In genomic region chr5:122262107-122262506, GRCh38 we compare ENCODE assay signal across 22 cellular contexts. TPM values are rescaled to one million over a fixed set of nuclear protein-coding genes. Genes with fewer than 3 reads are reported as not detected.
DNase-seq lines count a peak whose midpoint lies in the region; ATAC-seq and TF ChIP-seq lines count a peak whose summit lies in the region.
"Had no signal": no experiment of that assay in that cellular context is flagged by ENCODE, and none has a peak within 500 bp of the region (broad histone marks: within the 10 kb centered on the region; RNA-seq: fewer than 3 reads in every experiment).

No MANE protein-coding gene starts in this region.

- dilution Hi-C loops in mammary epithelial cell (cut with HindIII; ENCODE audit: low sequenced_read_pairs): no loop called here

- H3K14ac ChIP-seq in mesenchymal stem cell (ENCODE audit: low read length in 2 of 2): no peak overlapping the region

- POLR2A ChIA-PET in AG04449 (lab: Yijun Ruan, JAX): interaction anchor here (0.7 kb wide), 1 partner anchor 40 kb away, joined by 5 read pairs; no protein-coding TSS in a partner anchor
- POLR2A ChIA-PET in T-cell (lab: Charles Lee): interaction anchor here in 1 of 2 donors (0.6 kb wide), 1 partner anchor 79 kb away, joined by 3 read pairs; no protein-coding TSS in a partner anchor

- no peak overlapping the region for H4K8ac ChIP-seq in mesenchymal stem cell (ENCODE audit: low read length)

- 80% methylated on average over 1 of the region's 1 CpG for WGBS in mammary epithelial cell (ENCODE audit: low coverage, missing lambda C conversion rate)
- WGBS in mesenchymal stem cell: 26% methylated on average over 1 of the region's 1 CpG

- no peak overlapping the region for H2BK120ac ChIP-seq in mesenchymal stem cell (ENCODE audit: low read depth, low read length)

- no peaks in the 10 kb centered on the region for H3K36me3 Mint-ChIP-seq in activated T-cell treated with anti-CD3 and anti-CD28 coated beads, Interleukin-2, amount 50 U/mL, for 24 hours (ENCODE audit: low read depth)
- no peaks in the 10 kb centered on the region for H3K36me3 Mint-ChIP-seq in T-cell
- H3K36me3 Mint-ChIP-seq: naive B cell had no signal

- no peak for TF ChIP-seq CTCF in AG04449 (IDR thresholded peaks at IDR 0.05; ENCODE audit: insufficient read depth, low read length, missing control alignments)
- no peak for TF ChIP-seq CTCF in mammary epithelial cell (conservative IDR thresholded peaks at IDR 0.05 in 1 of 2, IDR thresholded peaks at IDR 0.05 in 1 of 2; ENCODE audit: extremely low read depth in 1 of 2, insufficient read depth in 1 of 2, low read depth in 1 of 2, low read length in 2 of 2)

- intact Hi-C loops in mammary epithelial cell (cut with micrococcal nuclease): no loop called here

- no peak overlapping the region for H4K91ac ChIP-seq in mesenchymal stem cell (ENCODE audit: low read length)

- H3K4me3 Mint-ChIP-seq in activated T-cell treated with anti-CD3 and anti-CD28 coated beads, Interleukin-2, amount 50 U/mL, for 24 hours: no peak overlapping the region
- no peak overlapping the region for H3K4me3 Mint-ChIP-seq in T-cell
- H3K4me3 Mint-ChIP-seq: CD4-positive, alpha-beta T cell; endodermal cell; naive B cell had no signal

- H3K4me2 ChIP-seq in mammary epithelial cell (ENCODE audit: insufficient read depth, low read depth, low read length): no peak overlapping the region
- H3K4me2 ChIP-seq in mesenchymal stem cell (ENCODE audit: low read length, poor library complexity, severe bottlenecking): no peak overlapping the region
- H3K4me2 ChIP-seq: A549 had no signal

- H3K9me3 ChIP-seq in mammary epithelial cell (replicated peaks; ENCODE audit: insufficient read depth, low read length) (no peaks in the 10 kb centered on the region), mesenchymal stem cell (ENCODE audit: control insufficient read depth, low read length) (peaks cover 10% of the 10 kb centered on the region)

- H3K79me1 ChIP-seq in mesenchymal stem cell (replicated peaks; ENCODE audit: low read length, poor library complexity, severe bottlenecking): no peaks in the 10 kb centered on the region

- H3K4me3 ChIP-seq in AG04449 (ENCODE audit: low read depth, low read length) (no peak overlapping the region), mammary epithelial cell (replicated peaks in 1 of 3; ENCODE audit: insufficient read depth in 1 of 3, low read depth in 2 of 3, low read length in 3 of 3) (no peak overlapping the region), mesenchymal stem cell (ENCODE audit: insufficient read depth in 1 of 2, low read depth in 1 of 2, low read length in 2 of 2) (no peak overlapping the region)
- H3K4me3 ChIP-seq: A549, upper lobe of right lung had no signal

- no peaks in the 10 kb centered on the region for H3K79me2 ChIP-seq in mammary epithelial cell (ENCODE audit: insufficient read depth, low read length)

- H3K4me1 ChIP-seq in mammary epithelial cell (ENCODE audit: insufficient read depth, low read length): peaks cover 32% of the 10 kb centered on the region
- H3K4me1 ChIP-seq in mesenchymal stem cell (ENCODE audit: control insufficient read depth, insufficient read depth, low read depth, low read length): peaks cover 2% of the 10 kb centered on the region
- H3K4me1 ChIP-seq: A549, upper lobe of right lung had no signal

- H3K27me3 Mint-ChIP-seq in activated T-cell treated with anti-CD3 and anti-CD28 coated beads, Interleukin-2, amount 50 U/mL, for 24 hours: peaks cover 3% of the 10 kb centered on the region
- H3K27me3 Mint-ChIP-seq in T-cell: peaks cover 4 to 9% of the 10 kb centered on the region in 2 donors

- no peak overlapping the region for H3K9ac ChIP-seq in mammary epithelial cell (ENCODE audit: insufficient read depth, low read length)
- peak overlapping the region; percentile 3 for H3K9ac ChIP-seq in mesenchymal stem cell (ENCODE audit: low read length)

- H2AK5ac ChIP-seq in mesenchymal stem cell (ENCODE audit: low read length, severe bottlenecking): no peak overlapping the region

- H4K20me1 ChIP-seq in mammary epithelial cell (ENCODE audit: insufficient read depth, low read length): no peaks in the 10 kb centered on the region

- H3K36me3 ChIP-seq in mammary epithelial cell (ENCODE audit: insufficient read depth, low read length): no peaks in the 10 kb centered on the region
- H3K36me3 ChIP-seq in mesenchymal stem cell (ENCODE audit: control insufficient read depth in 1 of 2, insufficient read depth in 2 of 2, low read depth in 1 of 2, low read length in 2 of 2): no peaks in the 10 kb centered on the region
- H3K36me3 ChIP-seq: upper lobe of right lung had no signal

- no peak overlapping the region for H3K18ac ChIP-seq in mesenchymal stem cell (ENCODE audit: low read depth in 1 of 2, low read length in 2 of 2)

- no peak overlapping the region for H2BK15ac ChIP-seq in mesenchymal stem cell (ENCODE audit: low read depth, poor library complexity, severe bottlenecking)

- no peak overlapping the region for H2AFZ ChIP-seq in mammary epithelial cell (ENCODE audit: low read depth, low read length)
- no peak overlapping the region for H2AFZ ChIP-seq in mesenchymal stem cell (ENCODE audit: low read depth, low read length)

- peaks cover 10% of the 10 kb centered on the region for H3K9me3 Mint-ChIP-seq in activated T-cell treated with anti-CD3 and anti-CD28 coated beads, Interleukin-2, amount 50 U/mL, for 24 hours
- peaks cover 6 to 10% (median 8%) of the 10 kb centered on the region in 3 donors for H3K9me3 Mint-ChIP-seq in T-cell

- H2BK5ac ChIP-seq in mesenchymal stem cell (ENCODE audit: low read depth, low read length, poor library complexity, severe bottlenecking): no peak overlapping the region

- peak; percentile 34 for DNase-seq in AG04449 (ENCODE audit: low read depth, low spot score)
- peak; percentile 37 for DNase-seq in HT1080 (ENCODE audit: low read depth)
- DNase-seq in mammary epithelial cell: peak; percentile 21
- peak; percentile 74 for DNase-seq in mesenchymal stem cell
- DNase-seq in NK-92 treated with Interleukin-12 subunit alpha and Interleukin-12 subunit beta, amount 100 ng/mL, for 24 hours (lab: John Stamatoyannopoulos, UW): no peak
- no peak for DNase-seq in activated T-cell treated with anti-CD3 and anti-CD28 coated beads, Interleukin-2, amount 50 U/mL, for 24 hours
- DNase-seq in T-cell: no peak
- DNase-seq: activated CD4-positive, alpha-beta T cell treated with anti-CD3 and anti-CD28 coated beads, Interleukin-2, amount 50 U/mL, for 1 hour; activated CD8-positive, alpha-beta memory T cell treated with anti-CD3 and anti-CD28 coated beads, Interleukin-2, amount 50 U/mL, for 48 hours; activated gamma-delta T cell; CD4-positive, alpha-beta T cell; endodermal cell; foreskin melanocyte; kidney; naive B cell; NCI-H1105 treated with DMSO at 0.1 percent for 48 hours; NCI-H524 treated with DMSO at 0.1 percent for 48 hours; stimulated activated CD4-positive, alpha-beta T cell treated with anti-CD3 and anti-CD28 coated beads, Interleukin-2, amount 100 ng/mL, for 48 hours; upper lobe of right lung had no signal

- in situ Hi-C loops in mammary epithelial cell (cut with MboI; ENCODE audit: low sequenced_read_pairs in 2 of 2): no loop called here

- H3K23ac ChIP-seq in mesenchymal stem cell (ENCODE audit: low read length in 2 of 2): no peak overlapping the region

- H3K4me1 Mint-ChIP-seq in activated T-cell treated with anti-CD3 and anti-CD28 coated beads, Interleukin-2, amount 50 U/mL, for 24 hours (ENCODE audit: low read depth): no peaks in the 10 kb centered on the region
- H3K4me1 Mint-ChIP-seq in T-cell: no peaks in the 10 kb centered on the region
- H3K4me1 Mint-ChIP-seq: naive B cell had no signal

- H3K4ac ChIP-seq in mesenchymal stem cell (ENCODE audit: low read depth in 1 of 2, low read length in 2 of 2): no peak overlapping the region

- no peak overlapping the region for H3K27ac Mint-ChIP-seq in activated T-cell treated with anti-CD3 and anti-CD28 coated beads, Interleukin-2, amount 50 U/mL, for 24 hours
- no peak overlapping the region for H3K27ac Mint-ChIP-seq in T-cell
- H3K27ac Mint-ChIP-seq: CD4-positive, alpha-beta T cell; endodermal cell; naive B cell had no signal

- no peak for ATAC-seq in GM21528 (IDR thresholded peaks at IDR 0.05; ENCODE audit: low FRiP score, unreplicated experiment)
- no peak for ATAC-seq in T-cell (replicated peaks in 1 of 4)
- ATAC-seq: Right ventricle myocardium inferior, upper lobe of right lung had no signal

- H3K27me3 ChIP-seq in mammary epithelial cell (ENCODE audit: insufficient read depth, low read length) (no peaks in the 10 kb centered on the region), mesenchymal stem cell (ENCODE audit: control insufficient read depth in 1 of 2, insufficient read depth in 1 of 2, low read length in 2 of 2) (no peaks in the 10 kb centered on the region)
- H3K27me3 ChIP-seq: upper lobe of right lung had no signal

- no peak overlapping the region for H2BK12ac ChIP-seq in mesenchymal stem cell (ENCODE audit: low read length in 2 of 2)

- H3K27ac ChIP-seq in mammary epithelial cell (ENCODE audit: insufficient read depth, low read depth, low read length): no peak overlapping the region
- no peak overlapping the region for H3K27ac ChIP-seq in mesenchymal stem cell (ENCODE audit: low read length, poor library complexity, severe bottlenecking)
- H3K27ac ChIP-seq: A549, upper lobe of right lung had no signal

- CTCF ChIA-PET in AG04449 (lab: Yijun Ruan, JAX): no interaction called here
- CTCF ChIA-PET in mammary epithelial cell (lab: Charles Lee; ENCODE audit: low non-redundant PET): no interaction called here
- CTCF ChIA-PET in T-cell (lab: Charles Lee): no interaction called here

- no TSS peak for BruUV-seq in mammary epithelial cell (replicated peaks; lab: Mats Ljungman, UMichigan)

RNA-seq across cellular contexts. Expression of gene SNCAIP, which starts 49.9 kb away (rescaled TPM):
- 3.6 and 6.5 TPM in 2 replicates for total RNA-seq in HT1080 (2014; rRNA removed; shearing (Covaris generic))
- 1.1 and 2.0 TPM in 2 replicates for polyA plus RNA-seq in HT1080 (2015; cell fraction: cytosol; rRNA removed)
- polyA plus RNA-seq in HT1080 (2015; cell fraction: nucleus; rRNA removed): 3.5 and 5.2 TPM in 2 replicates
- under 1 TPM in 1 of 2 donors, not detected in 1; under 0.01 TPM for total RNA-seq in mammary epithelial cell
- not detected for polyA plus RNA-seq in mammary epithelial cell
- polyA minus RNA-seq in mammary epithelial cell: not detected
- polyA plus RNA-seq in mesenchymal stem cell (2013, experiment 1 of 2): 1.5 TPM
- 1.8 TPM for polyA plus RNA-seq in mesenchymal stem cell (2013, experiment 2 of 2)
- total RNA-seq in T-cell: not detected
- total RNA-seq: CD4-positive, alpha-beta T cell had no signal

Comparison
In these comparisons a context has a peak if more than half of its experiments do, and no peak if none do; other contexts are left out.
1. DNase-seq: peak in AG04449 (single experiment), HT1080 (single experiment), mammary epithelial cell (single experiment) and mesenchymal stem cell (single experiment); none in NK-92 treated with Interleukin-12 subunit alpha and Interleukin-12 subunit beta, amount 100 ng/mL, for 24 hours (single experiment), activated T-cell treated with anti-CD3 and anti-CD28 coated beads, Interleukin-2, amount 50 U/mL, for 24 hours (single experiment) and T-cell (0 of 34).